ENCODE assay signal across 11 cellular contexts in genomic region chr12:43551971-43552559, GRCh38. TPM values are rescaled to one million over a fixed set of nuclear protein-coding genes. Genes with fewer than 3 reads are reported as not detected.
DNase-seq lines count a peak whose midpoint lies in the region; ATAC-seq and TF ChIP-seq lines count a peak whose summit lies in the region.
"Had no signal": no experiment of that assay in that cellular context is flagged by ENCODE, and none has a peak within 500 bp of the region (broad histone marks: within the 10 kb centered on the region; RNA-seq: fewer than 3 reads in every experiment).

Gene ADAMTS20 (minus strand): TSS chr12:43552203. CDS start chr12:43551921, 282 bp downstream.

- H3K27me3 ChIP-seq in tibial nerve, result peaks cover 0 to 30% of the 10 kb centered on the region in 2 donors

- no peak within 1 kb of the TSS for H3K27ac Mint-ChIP-seq in chondrocyte (ENCODE audit: unreplicated experiment)
- H3K27ac Mint-ChIP-seq: B cell had no signal

- H3K27ac ChIP-seq in tibial nerve, result no peak within 1 kb of the TSS
- H3K27ac ChIP-seq: heart right ventricle had no signal

- H3K4me3 Mint-ChIP-seq in chondrocyte (ENCODE audit: unreplicated experiment), result peak within 1 kb of the TSS; percentile 84
- H3K4me3 Mint-ChIP-seq: B cell had no signal

- peaks cover 0 to 18% (median 3%) of the 10 kb centered on the region in 4 donors for H3K9me3 ChIP-seq in tibial nerve

- ATAC-seq in GM18858 (IDR thresholded peaks at IDR 0.05; ENCODE audit: unreplicated experiment) (no peak), HG03469 (IDR thresholded peaks at IDR 0.05; ENCODE audit: unreplicated experiment) (no peak)
- ATAC-seq in activated CD4-positive, CD25-positive, alpha-beta regulatory T cell treated with anti-CD3 and anti-CD28 coated beads, Interleukin-2, amount 50 U/mL, for 24 hours, result no peak
- ATAC-seq: heart right ventricle had no signal

- peaks cover 15% of the 10 kb centered on the region for H3K4me1 Mint-ChIP-seq in chondrocyte (ENCODE audit: low read depth)
- H3K4me1 Mint-ChIP-seq: B cell had no signal

- peak; percentile 47 for TF ChIP-seq CTCF in chondrocyte (IDR thresholded peaks at IDR 0.05)
- TF ChIP-seq CTCF in tibial nerve (IDR thresholded peaks at IDR 0.05), result no peak

- H3K4me1 ChIP-seq in tibial nerve, result peaks cover 0 to 16% (median 0%) of the 10 kb centered on the region in 4 donors

- H3K9me3 Mint-ChIP-seq in chondrocyte (ENCODE audit: low read depth), result peaks cover 15% of the 10 kb centered on the region

- peaks cover 25% of the 10 kb centered on the region for H3K27me3 Mint-ChIP-seq in chondrocyte (ENCODE audit: low read depth)

- no peak for TF ChIP-seq EP300 in tibial nerve (IDR thresholded peaks at IDR 0.05)

- H3K4me3 ChIP-seq in tibial nerve, result no peak within 1 kb of the TSS

- no peaks in the 10 kb centered on the region for H3K36me3 Mint-ChIP-seq in chondrocyte (ENCODE audit: low read depth)

- no peaks in the 10 kb centered on the region for H3K36me3 ChIP-seq in tibial nerve
- H3K36me3 ChIP-seq: heart right ventricle had no signal

- TF ChIP-seq POLR2A in tibial nerve (IDR thresholded peaks at IDR 0.05), result no peak

- peak; percentile 3 for DNase-seq in stimulated activated CD4-positive, alpha-beta T cell treated with anti-CD3 and anti-CD28 coated beads, Interleukin-15, amount 100 ng/mL, for 24 hours
- no peak for DNase-seq in stimulated activated CD4-positive, alpha-beta T cell treated with anti-CD3 and anti-CD28 coated beads, Interleukin-4, amount 100 ng/mL, for 24 hours
- DNase-seq in chondrocyte (ENCODE audit: low spot score) (peak; percentile 91), left kidney (ENCODE audit: low read depth, low spot score) (peak; percentile 93), tibial nerve (ENCODE audit: low spot score in 2 of 2) (no peak)
- DNase-seq: amniotic stem cell, heart right ventricle had no signal

- WGBS in tibial nerve, 2 donors, result 1 to 4% methylated on average over 38 to 51 of the region's 51 CpGs

RNA-seq across cellular contexts. Expression of gene ADAMTS20, which starts in this region (rescaled TPM):
- 0.18 to 0.22 TPM in 2 of 3 replicates, not detected in the other for total RNA-seq in chondrocyte
- not detected for total RNA-seq in tibial nerve
- total RNA-seq: B cell, heart right ventricle had no signal

Comparison
In these comparisons a context has a peak if more than half of its experiments do, and no peak if none do; other contexts are left out.
1. DNase-seq: peak in stimulated activated CD4-positive, alpha-beta T cell treated with anti-CD3 and anti-CD28 coated beads, Interleukin-15, amount 100 ng/mL, for 24 hours (single experiment) and left kidney (single experiment); none in stimulated activated CD4-positive, alpha-beta T cell treated with anti-CD3 and anti-CD28 coated beads, Interleukin-4, amount 100 ng/mL, for 24 hours (single experiment) and tibial nerve (0 of 2).
2. Peak in DNase-seq in chondrocyte; RNA of the gene not detected or under 1 TPM.